In the genomic region with DNA sequence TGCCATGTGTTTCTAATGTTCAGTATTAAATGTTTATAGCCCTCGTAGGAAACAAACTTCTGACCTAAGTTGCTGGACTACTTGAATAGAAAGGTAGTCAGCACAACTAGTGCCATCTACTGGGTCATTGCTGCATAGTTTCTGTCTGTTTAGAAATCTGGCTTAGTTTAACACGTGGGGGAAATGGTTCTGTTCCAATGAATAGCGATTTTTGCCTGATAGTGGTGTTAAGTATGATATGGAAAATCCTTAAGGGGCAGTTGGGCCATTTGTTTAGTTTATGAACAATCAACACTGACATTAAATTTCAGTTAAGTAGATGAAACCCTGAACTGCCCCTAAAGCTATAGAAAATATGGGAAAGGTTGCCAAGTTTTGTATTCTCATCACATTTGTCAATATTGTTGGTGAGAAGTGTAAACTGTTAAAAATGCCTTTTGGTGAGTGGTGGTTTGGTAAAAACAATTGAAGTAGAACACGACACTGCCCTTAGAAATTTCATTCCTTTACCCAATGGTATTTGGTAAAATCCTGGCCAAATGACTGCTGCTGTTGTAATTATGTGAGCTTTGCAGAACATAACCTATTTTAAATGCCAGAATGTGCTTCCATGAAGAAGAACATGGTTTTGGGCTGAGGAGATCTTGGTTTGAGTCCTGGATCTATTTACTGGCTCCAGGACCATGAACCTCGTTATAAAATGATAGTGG, we compare ENCODE assay signal across 1 cellular context.
TF ChIP-seq lines count a peak whose summit lies in the region.

No MANE protein-coding gene starts in this region.

TF ChIP-seq in HepG2, 621 proteins besides CTCF, POLR2A, EP300 and RAD21 (continued from another document and continues in another):
- TF ChIP-seq, protein P1, sequence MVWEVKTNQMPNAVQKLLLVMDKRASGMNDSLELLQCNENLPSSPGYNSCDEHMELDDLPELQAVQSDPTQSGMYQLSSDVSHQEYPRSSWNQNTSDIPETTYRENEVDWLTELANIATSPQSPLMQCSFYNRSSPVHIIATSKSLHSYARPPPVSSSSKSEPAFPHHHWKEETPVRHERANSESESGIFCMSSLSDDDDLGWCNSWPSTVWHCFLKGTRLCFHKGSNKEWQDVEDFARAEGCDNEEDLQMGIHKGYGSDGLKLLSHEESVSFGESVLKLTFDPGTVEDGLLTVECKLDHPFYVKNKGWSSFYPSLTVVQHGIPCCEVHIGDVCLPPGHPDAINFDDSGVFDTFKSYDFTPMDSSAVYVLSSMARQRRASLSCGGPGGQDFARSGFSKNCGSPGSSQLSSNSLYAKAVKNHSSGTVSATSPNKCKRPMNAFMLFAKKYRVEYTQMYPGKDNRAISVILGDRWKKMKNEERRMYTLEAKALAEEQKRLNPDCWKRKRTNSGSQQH (CRISPR knock-in tag; IDR thresholded peaks at IDR 0.05; ENCODE audit: low read depth) = no peak; the same call in 1 of the 2 replicates
- TF ChIP-seq, protein P2, sequence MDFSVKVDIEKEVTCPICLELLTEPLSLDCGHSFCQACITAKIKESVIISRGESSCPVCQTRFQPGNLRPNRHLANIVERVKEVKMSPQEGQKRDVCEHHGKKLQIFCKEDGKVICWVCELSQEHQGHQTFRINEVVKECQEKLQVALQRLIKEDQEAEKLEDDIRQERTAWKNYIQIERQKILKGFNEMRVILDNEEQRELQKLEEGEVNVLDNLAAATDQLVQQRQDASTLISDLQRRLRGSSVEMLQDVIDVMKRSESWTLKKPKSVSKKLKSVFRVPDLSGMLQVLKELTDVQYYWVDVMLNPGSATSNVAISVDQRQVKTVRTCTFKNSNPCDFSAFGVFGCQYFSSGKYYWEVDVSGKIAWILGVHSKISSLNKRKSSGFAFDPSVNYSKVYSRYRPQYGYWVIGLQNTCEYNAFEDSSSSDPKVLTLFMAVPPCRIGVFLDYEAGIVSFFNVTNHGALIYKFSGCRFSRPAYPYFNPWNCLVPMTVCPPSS (IDR thresholded peaks at IDR 0.05) = no peak
- TF ChIP-seq THYN1 (CRISPR knock-in tag; IDR thresholded peaks at IDR 0.05; ENCODE audit: borderline replicate concordance, low read depth) (no peak), ZNF44 (CRISPR knock-in tag; IDR thresholded peaks at IDR 0.05) (no peak), ZNF431 (CRISPR knock-in tag; IDR thresholded peaks at IDR 0.05; ENCODE audit: borderline replicate concordance, low read depth) (no peak), NR2C2 (CRISPR knock-in tag; IDR thresholded peaks at IDR 0.05; ENCODE audit: borderline replicate concordance) (no peak), ETV6 (CRISPR knock-in tag; conservative IDR thresholded peaks at IDR 0.05) (no peak), JDP2 (CRISPR knock-in tag; IDR thresholded peaks at IDR 0.05; ENCODE audit: borderline replicate concordance) (no peak), HOXA3 (CRISPR knock-in tag; IDR thresholded peaks at IDR 0.05) (no peak), FOXM1 (CRISPR knock-in tag; IDR thresholded peaks at IDR 0.05) (no peak), HOXD1 (CRISPR knock-in tag; IDR thresholded peaks at IDR 0.05) (no peak), ZNF83 (CRISPR knock-in tag; IDR thresholded peaks at IDR 0.05; ENCODE audit: borderline replicate concordance) (no peak), ZFP82 (CRISPR knock-in tag; IDR thresholded peaks at IDR 0.05; ENCODE audit: borderline replicate concordance) (no peak), EEA1 (CRISPR knock-in tag; IDR thresholded peaks at IDR 0.05; ENCODE audit: borderline replicate concordance) (no peak), ZNF235 (CRISPR knock-in tag; IDR thresholded peaks at IDR 0.05; ENCODE audit: borderline replicate concordance) (no peak), ADNP (CRISPR knock-in tag; IDR thresholded peaks at IDR 0.05) (no peak), PHF20 (CRISPR knock-in tag; IDR thresholded peaks at IDR 0.05) (no peak), IKZF1 (IDR thresholded peaks at IDR 0.05) (no peak), ZNF382 (CRISPR knock-in tag; IDR thresholded peaks at IDR 0.05; ENCODE audit: borderline replicate concordance) (no peak), RARA (CRISPR knock-in tag; IDR thresholded peaks at IDR 0.05) (no peak), TGIF2 (CRISPR knock-in tag; IDR thresholded peaks at IDR 0.05) (peak; percentile 77), RXRB (CRISPR knock-in tag; IDR thresholded peaks at IDR 0.05; ENCODE audit: borderline replicate concordance) (peak; percentile 65; the same call in 1 of the 2 replicates)
- TF ChIP-seq, protein P3, sequence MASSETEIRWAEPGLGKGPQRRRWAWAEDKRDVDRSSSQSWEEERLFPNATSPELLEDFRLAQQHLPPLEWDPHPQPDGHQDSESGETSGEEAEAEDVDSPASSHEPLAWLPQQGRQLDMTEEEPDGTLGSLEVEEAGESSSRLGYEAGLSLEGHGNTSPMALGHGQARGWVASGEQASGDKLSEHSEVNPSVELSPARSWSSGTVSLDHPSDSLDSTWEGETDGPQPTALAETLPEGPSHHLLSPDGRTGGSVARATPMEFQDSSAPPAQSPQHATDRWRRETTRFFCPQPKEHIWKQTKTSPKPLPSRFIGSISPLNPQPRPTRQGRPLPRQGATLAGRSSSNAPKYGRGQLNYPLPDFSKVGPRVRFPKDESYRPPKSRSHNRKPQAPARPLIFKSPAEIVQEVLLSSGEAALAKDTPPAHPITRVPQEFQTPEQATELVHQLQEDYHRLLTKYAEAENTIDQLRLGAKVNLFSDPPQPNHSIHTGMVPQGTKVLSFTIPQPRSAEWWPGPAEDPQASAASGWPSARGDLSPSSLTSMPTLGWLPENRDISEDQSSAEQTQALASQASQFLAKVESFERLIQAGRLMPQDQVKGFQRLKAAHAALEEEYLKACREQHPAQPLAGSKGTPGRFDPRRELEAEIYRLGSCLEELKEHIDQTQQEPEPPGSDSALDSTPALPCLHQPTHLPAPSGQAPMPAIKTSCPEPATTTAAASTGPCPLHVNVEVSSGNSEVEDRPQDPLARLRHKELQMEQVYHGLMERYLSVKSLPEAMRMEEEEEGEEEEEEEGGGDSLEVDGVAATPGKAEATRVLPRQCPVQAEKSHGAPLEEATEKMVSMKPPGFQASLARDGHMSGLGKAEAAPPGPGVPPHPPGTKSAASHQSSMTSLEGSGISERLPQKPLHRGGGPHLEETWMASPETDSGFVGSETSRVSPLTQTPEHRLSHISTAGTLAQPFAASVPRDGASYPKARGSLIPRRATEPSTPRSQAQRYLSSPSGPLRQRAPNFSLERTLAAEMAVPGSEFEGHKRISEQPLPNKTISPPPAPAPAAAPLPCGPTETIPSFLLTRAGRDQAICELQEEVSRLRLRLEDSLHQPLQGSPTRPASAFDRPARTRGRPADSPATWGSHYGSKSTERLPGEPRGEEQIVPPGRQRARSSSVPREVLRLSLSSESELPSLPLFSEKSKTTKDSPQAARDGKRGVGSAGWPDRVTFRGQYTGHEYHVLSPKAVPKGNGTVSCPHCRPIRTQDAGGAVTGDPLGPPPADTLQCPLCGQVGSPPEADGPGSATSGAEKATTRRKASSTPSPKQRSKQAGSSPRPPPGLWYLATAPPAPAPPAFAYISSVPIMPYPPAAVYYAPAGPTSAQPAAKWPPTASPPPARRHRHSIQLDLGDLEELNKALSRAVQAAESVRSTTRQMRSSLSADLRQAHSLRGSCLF (CRISPR knock-in tag; IDR thresholded peaks at IDR 0.05; ENCODE audit: borderline replicate concordance) = no peak
- TF ChIP-seq, protein P4, sequence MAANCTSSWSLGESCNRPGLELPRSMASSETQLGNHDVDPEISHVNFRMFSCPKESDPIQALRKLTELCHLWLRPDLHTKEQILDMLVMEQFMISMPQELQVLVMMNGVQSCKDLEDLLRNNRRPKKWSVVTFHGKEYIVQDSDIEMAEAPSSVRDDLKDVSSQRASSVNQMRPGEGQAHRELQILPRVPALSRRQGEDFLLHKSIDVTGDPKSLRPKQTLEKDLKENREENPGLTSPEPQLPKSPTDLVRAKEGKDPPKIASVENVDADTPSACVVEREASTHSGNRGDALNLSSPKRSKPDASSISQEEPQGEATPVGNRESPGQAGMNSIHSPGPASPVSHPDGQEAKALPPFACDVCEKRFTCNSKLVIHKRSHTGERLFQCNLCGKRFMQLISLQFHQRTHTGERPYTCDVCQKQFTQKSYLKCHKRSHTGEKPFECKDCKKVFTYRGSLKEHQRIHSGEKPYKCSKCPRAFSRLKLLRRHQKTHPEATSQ (CRISPR knock-in tag; IDR thresholded peaks at IDR 0.05; ENCODE audit: borderline replicate concordance) = no peak
- TF ChIP-seq, protein P5, sequence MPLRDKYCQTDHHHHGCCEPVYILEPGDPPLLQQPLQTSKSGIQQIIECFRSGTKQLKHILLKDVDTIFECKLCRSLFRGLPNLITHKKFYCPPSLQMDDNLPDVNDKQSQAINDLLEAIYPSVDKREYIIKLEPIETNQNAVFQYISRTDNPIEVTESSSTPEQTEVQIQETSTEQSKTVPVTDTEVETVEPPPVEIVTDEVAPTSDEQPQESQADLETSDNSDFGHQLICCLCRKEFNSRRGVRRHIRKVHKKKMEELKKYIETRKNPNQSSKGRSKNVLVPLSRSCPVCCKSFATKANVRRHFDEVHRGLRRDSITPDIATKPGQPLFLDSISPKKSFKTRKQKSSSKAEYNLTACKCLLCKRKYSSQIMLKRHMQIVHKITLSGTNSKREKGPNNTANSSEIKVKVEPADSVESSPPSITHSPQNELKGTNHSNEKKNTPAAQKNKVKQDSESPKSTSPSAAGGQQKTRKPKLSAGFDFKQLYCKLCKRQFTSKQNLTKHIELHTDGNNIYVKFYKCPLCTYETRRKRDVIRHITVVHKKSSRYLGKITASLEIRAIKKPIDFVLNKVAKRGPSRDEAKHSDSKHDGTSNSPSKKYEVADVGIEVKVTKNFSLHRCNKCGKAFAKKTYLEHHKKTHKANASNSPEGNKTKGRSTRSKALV (CRISPR knock-in tag; IDR thresholded peaks at IDR 0.05) = 0 out of 2 replicates have a peak, but pooled peaks have one; percentile 32
- TF ChIP-seq, protein P6, sequence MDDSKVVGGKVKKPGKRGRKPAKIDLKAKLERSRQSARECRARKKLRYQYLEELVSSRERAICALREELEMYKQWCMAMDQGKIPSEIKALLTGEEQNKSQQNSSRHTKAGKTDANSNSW (CRISPR knock-in tag; IDR thresholded peaks at IDR 0.05; ENCODE audit: borderline replicate concordance) = no peak
- TF ChIP-seq, protein P7, sequence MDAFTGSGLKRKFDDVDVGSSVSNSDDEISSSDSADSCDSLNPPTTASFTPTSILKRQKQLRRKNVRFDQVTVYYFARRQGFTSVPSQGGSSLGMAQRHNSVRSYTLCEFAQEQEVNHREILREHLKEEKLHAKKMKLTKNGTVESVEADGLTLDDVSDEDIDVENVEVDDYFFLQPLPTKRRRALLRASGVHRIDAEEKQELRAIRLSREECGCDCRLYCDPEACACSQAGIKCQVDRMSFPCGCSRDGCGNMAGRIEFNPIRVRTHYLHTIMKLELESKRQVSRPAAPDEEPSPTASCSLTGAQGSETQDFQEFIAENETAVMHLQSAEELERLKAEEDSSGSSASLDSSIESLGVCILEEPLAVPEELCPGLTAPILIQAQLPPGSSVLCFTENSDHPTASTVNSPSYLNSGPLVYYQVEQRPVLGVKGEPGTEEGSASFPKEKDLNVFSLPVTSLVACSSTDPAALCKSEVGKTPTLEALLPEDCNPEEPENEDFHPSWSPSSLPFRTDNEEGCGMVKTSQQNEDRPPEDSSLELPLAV (CRISPR knock-in tag; conservative IDR thresholded peaks at IDR 0.05; ENCODE audit: low read depth) = no peak
- TF ChIP-seq, protein P8, sequence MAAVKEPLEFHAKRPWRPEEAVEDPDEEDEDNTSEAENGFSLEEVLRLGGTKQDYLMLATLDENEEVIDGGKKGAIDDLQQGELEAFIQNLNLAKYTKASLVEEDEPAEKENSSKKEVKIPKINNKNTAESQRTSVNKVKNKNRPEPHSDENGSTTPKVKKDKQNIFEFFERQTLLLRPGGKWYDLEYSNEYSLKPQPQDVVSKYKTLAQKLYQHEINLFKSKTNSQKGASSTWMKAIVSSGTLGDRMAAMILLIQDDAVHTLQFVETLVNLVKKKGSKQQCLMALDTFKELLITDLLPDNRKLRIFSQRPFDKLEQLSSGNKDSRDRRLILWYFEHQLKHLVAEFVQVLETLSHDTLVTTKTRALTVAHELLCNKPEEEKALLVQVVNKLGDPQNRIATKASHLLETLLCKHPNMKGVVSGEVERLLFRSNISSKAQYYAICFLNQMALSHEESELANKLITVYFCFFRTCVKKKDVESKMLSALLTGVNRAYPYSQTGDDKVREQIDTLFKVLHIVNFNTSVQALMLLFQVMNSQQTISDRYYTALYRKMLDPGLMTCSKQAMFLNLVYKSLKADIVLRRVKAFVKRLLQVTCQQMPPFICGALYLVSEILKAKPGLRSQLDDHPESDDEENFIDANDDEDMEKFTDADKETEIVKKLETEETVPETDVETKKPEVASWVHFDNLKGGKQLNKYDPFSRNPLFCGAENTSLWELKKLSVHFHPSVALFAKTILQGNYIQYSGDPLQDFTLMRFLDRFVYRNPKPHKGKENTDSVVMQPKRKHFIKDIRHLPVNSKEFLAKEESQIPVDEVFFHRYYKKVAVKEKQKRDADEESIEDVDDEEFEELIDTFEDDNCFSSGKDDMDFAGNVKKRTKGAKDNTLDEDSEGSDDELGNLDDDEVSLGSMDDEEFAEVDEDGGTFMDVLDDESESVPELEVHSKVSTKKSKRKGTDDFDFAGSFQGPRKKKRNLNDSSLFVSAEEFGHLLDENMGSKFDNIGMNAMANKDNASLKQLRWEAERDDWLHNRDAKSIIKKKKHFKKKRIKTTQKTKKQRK (IDR thresholded peaks at IDR 0.05; ENCODE audit: low read length) = no peak
- TF ChIP-seq, protein P9, sequence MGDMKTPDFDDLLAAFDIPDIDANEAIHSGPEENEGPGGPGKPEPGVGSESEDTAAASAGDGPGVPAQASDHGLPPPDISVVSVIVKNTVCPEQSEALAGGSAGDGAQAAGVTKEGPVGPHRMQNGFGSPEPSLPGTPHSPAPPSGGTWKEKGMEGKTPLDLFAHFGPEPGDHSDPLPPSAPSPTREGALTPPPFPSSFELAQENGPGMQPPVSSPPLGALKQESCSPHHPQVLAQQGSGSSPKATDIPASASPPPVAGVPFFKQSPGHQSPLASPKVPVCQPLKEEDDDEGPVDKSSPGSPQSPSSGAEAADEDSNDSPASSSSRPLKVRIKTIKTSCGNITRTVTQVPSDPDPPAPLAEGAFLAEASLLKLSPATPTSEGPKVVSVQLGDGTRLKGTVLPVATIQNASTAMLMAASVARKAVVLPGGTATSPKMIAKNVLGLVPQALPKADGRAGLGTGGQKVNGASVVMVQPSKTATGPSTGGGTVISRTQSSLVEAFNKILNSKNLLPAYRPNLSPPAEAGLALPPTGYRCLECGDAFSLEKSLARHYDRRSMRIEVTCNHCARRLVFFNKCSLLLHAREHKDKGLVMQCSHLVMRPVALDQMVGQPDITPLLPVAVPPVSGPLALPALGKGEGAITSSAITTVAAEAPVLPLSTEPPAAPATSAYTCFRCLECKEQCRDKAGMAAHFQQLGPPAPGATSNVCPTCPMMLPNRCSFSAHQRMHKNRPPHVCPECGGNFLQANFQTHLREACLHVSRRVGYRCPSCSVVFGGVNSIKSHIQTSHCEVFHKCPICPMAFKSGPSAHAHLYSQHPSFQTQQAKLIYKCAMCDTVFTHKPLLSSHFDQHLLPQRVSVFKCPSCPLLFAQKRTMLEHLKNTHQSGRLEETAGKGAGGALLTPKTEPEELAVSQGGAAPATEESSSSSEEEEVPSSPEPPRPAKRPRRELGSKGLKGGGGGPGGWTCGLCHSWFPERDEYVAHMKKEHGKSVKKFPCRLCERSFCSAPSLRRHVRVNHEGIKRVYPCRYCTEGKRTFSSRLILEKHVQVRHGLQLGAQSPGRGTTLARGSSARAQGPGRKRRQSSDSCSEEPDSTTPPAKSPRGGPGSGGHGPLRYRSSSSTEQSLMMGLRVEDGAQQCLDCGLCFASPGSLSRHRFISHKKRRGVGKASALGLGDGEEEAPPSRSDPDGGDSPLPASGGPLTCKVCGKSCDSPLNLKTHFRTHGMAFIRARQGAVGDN (CRISPR knock-in tag; IDR thresholded peaks at IDR 0.05) = no peak
